1 cellular context compared by ENCODE assay signal in the genomic region with DNA sequence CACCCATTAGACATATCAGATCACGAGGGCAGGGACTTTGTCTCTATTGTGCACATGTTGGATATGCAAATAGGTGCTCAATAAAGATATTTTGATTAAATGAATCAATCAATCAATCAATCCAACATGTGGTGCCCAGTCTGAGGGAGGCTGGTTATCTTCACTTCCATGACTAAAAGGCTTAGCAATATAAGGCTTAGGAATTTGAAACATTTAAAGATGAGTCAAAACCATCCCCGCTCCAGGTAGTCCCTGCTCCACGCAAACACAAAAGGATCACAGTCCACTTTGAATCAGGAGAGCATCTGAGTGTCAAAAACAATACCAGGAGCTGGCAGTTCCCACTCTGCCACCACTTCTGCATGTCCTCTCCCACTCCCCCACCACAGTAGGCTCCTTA.
TF ChIP-seq lines count a peak whose summit lies in the region.

No MANE protein-coding gene starts in this region.

TF ChIP-seq in A549, 52 proteins besides CTCF, POLR2A, EP300 and RAD21 (continued from another document):
- TF ChIP-seq, protein P1, sequence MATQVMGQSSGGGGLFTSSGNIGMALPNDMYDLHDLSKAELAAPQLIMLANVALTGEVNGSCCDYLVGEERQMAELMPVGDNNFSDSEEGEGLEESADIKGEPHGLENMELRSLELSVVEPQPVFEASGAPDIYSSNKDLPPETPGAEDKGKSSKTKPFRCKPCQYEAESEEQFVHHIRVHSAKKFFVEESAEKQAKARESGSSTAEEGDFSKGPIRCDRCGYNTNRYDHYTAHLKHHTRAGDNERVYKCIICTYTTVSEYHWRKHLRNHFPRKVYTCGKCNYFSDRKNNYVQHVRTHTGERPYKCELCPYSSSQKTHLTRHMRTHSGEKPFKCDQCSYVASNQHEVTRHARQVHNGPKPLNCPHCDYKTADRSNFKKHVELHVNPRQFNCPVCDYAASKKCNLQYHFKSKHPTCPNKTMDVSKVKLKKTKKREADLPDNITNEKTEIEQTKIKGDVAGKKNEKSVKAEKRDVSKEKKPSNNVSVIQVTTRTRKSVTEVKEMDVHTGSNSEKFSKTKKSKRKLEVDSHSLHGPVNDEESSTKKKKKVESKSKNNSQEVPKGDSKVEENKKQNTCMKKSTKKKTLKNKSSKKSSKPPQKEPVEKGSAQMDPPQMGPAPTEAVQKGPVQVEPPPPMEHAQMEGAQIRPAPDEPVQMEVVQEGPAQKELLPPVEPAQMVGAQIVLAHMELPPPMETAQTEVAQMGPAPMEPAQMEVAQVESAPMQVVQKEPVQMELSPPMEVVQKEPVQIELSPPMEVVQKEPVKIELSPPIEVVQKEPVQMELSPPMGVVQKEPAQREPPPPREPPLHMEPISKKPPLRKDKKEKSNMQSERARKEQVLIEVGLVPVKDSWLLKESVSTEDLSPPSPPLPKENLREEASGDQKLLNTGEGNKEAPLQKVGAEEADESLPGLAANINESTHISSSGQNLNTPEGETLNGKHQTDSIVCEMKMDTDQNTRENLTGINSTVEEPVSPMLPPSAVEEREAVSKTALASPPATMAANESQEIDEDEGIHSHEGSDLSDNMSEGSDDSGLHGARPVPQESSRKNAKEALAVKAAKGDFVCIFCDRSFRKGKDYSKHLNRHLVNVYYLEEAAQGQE (IDR thresholded peaks at IDR 0.05), result no peak
- TF ChIP-seq CEBPB (IDR thresholded peaks at IDR 0.05), result no peak
- TF ChIP-seq, protein P2, sequence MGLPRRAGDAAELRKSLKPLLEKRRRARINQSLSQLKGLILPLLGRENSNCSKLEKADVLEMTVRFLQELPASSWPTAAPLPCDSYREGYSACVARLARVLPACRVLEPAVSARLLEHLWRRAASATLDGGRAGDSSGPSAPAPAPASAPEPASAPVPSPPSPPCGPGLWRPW (IDR thresholded peaks at IDR 0.05), result no peak
- no peak for TF ChIP-seq CBX2 (IDR thresholded peaks at IDR 0.05; ENCODE audit: borderline replicate concordance, low read depth)
- TF ChIP-seq TFCP2L1 (CRISPR knock-in tag; IDR thresholded peaks at IDR 0.05), result no peak
- TF ChIP-seq JUNB (IDR thresholded peaks at IDR 0.05), result no peak
